Comparison of ENCODE assay signal across 25 cellular contexts in genomic region chr12:45010051-45010450, GRCh38. TPM values are rescaled to one million over a fixed set of nuclear protein-coding genes. Genes with fewer than 3 reads are reported as not detected.
DNase-seq lines count a peak whose midpoint lies in the region; ATAC-seq, FAIRE-seq and TF ChIP-seq lines count a peak whose summit lies in the region.
"Had no signal": no experiment of that assay in that cellular context is flagged by ENCODE, and none has a peak within 500 bp of the region (broad histone marks: within the 10 kb centered on the region; RNA-seq: fewer than 3 reads in every experiment).

No MANE protein-coding gene starts in this region.

- TF ChIP-seq CTCF in endothelial cell of umbilical vein (IDR thresholded peaks at IDR 0.05; ENCODE audit: extremely low read depth in 1 of 2, insufficient read depth in 1 of 2, low read depth in 1 of 2, low read length in 2 of 2) (no peak), omental fat pad (IDR thresholded peaks at IDR 0.05) (no peak)

- CTCF ChIA-PET in endothelial cell of umbilical vein (lab: Charles Lee) = no interaction called here

- H3K9ac ChIP-seq in endothelial cell of umbilical vein (replicated peaks; ENCODE audit: extremely low read depth, insufficient read depth, low read length) = no peak overlapping the region

- no peak for TF ChIP-seq POLR2A in endothelial cell of umbilical vein (IDR thresholded peaks at IDR 0.05; ENCODE audit: low read depth, low read length)

- no peak overlapping the region for H3K4me3 ChIP-seq in endothelial cell of umbilical vein (replicated peaks in 1 of 3; ENCODE audit: insufficient read depth in 1 of 3, low read depth in 1 of 3, low read length in 3 of 3)
- no peak overlapping the region for H3K4me3 ChIP-seq in SJCRH30

- dilution Hi-C loops in endothelial cell of umbilical vein (cut with MboI; ENCODE audit: extremely low pct_ligation_motif_present, low sequenced_read_pairs) = no loop called here

- H3K36me3 Mint-ChIP-seq in activated T-cell treated with anti-CD3 and anti-CD28 coated beads, Interleukin-2, amount 50 U/mL, for 72 hours (ENCODE audit: insufficient read depth in 2 of 2) = no peaks in the 10 kb centered on the region

- H3K36me3 ChIP-seq in endothelial cell of umbilical vein (ENCODE audit: control insufficient read depth in 2 of 2, extremely low read depth in 1 of 2, insufficient read depth in 2 of 2, low read length in 2 of 2) (no peaks in the 10 kb centered on the region), SJCRH30 (no peaks in the 10 kb centered on the region)
- H3K36me3 ChIP-seq: BE2C had no signal

- H3K9me3 ChIP-seq in endothelial cell of umbilical vein (replicated peaks; ENCODE audit: control insufficient read depth, insufficient read depth, low read length) (no peaks in the 10 kb centered on the region), SJCRH30 (replicated peaks) (no peaks in the 10 kb centered on the region)
- H3K9me3 ChIP-seq: BE2C had no signal

- no peaks in the 10 kb centered on the region for H3K4me1 ChIP-seq in endothelial cell of umbilical vein (ENCODE audit: control insufficient read depth, extremely low read depth, insufficient read depth, low read length)
- no peaks in the 10 kb centered on the region for H3K4me1 ChIP-seq in SJCRH30
- H3K4me1 ChIP-seq: BE2C had no signal

- intact Hi-C loops in endothelial cell of umbilical vein (cut with micrococcal nuclease) = no loop called here

- no peak overlapping the region for H3K4me2 ChIP-seq in endothelial cell of umbilical vein (ENCODE audit: insufficient read depth, low read length)

- peaks cover 6% of the 10 kb centered on the region for H3K27me3 Mint-ChIP-seq in activated T-cell treated with anti-CD3 and anti-CD28 coated beads, Interleukin-2, amount 50 U/mL, for 72 hours (ENCODE audit: low read depth)

- DNase-seq in ELR (ENCODE audit: low read depth) (peak; percentile 22), NCI-H69 (lab: John Stamatoyannopoulos, UW) (peak; percentile 12), endothelial cell of umbilical vein (ENCODE audit: low read depth, low spot score) (peak; percentile 15), fibroblast of the conjunctiva (ENCODE audit: low read depth) (peak; percentile 47), SJCRH30 (no peak), NCI-H345 treated with DMSO at 0.1 percent for 48 hours (lab: John Stamatoyannopoulos, UW; ENCODE audit: unreplicated experiment) (no peak), omental fat pad (ENCODE audit: low spot score) (no peak)
- DNase-seq in activated T-cell treated with anti-CD3 and anti-CD28 coated beads, Interleukin-2, amount 50 U/mL, for 72 hours = no peak
- DNase-seq: BE2C; CD4-positive, alpha-beta T cell; DMS79; GF-D8; H7; IMR-90; Karpas-422; NCI-H1105 treated with DMSO at 0.1 percent for 48 hours; NCI-H187; NCI-H446; NCI-H82; SHP77 had no signal

- no peak overlapping the region for H3K4me3 Mint-ChIP-seq in activated T-cell treated with anti-CD3 and anti-CD28 coated beads, Interleukin-2, amount 50 U/mL, for 72 hours
- H3K4me3 Mint-ChIP-seq: CD4-positive, alpha-beta T cell; T-helper 1 cell treated with Interleukin-12 subunit alpha and Interleukin-12 subunit beta and Interleukin-4 antibody, amounts not matched to agents 30 μg/mL and 1 μg/mL, for 36 hours had no signal

- no peak for ATAC-seq in activated T-cell treated with anti-CD3 and anti-CD28 coated beads, Interleukin-2, amount 50 U/mL, for 72 hours (replicated peaks in 1 of 2)
- ATAC-seq in omental fat pad (ENCODE audit: low FRiP score) = no peak
- ATAC-seq: Panc1, SK-N-SH treated with all-trans-retinoic acid at 6 μM for 48 hours had no signal

- no peaks in the 10 kb centered on the region for H3K9me3 Mint-ChIP-seq in activated T-cell treated with anti-CD3 and anti-CD28 coated beads, Interleukin-2, amount 50 U/mL, for 72 hours
- H3K9me3 Mint-ChIP-seq: CD4-positive, alpha-beta T cell; T-helper 1 cell treated with Interleukin-12 subunit alpha and Interleukin-12 subunit beta and Interleukin-4 antibody, amounts not matched to agents 30 μg/mL and 1 μg/mL, for 36 hours had no signal

- H4K20me1 ChIP-seq in endothelial cell of umbilical vein (replicated peaks; ENCODE audit: control insufficient read depth, extremely low read depth, insufficient read depth, low read length) = no peaks in the 10 kb centered on the region

- no peaks in the 10 kb centered on the region for H3K9me1 ChIP-seq in endothelial cell of umbilical vein (replicated peaks; ENCODE audit: control insufficient read depth, extremely low read depth, insufficient read depth, low read length)

- peak; percentile 60 for FAIRE-seq in endothelial cell of umbilical vein (lab: Jason Lieb, UNC)
- FAIRE-seq: D721Med had no signal

- H3K27ac Mint-ChIP-seq in activated T-cell treated with anti-CD3 and anti-CD28 coated beads, Interleukin-2, amount 50 U/mL, for 72 hours = no peak overlapping the region
- H3K27ac Mint-ChIP-seq: CD4-positive, alpha-beta T cell; T-helper 1 cell treated with Interleukin-12 subunit alpha and Interleukin-12 subunit beta and Interleukin-4 antibody, amounts not matched to agents 30 μg/mL and 1 μg/mL, for 36 hours had no signal

- H3K27me3 ChIP-seq in endothelial cell of umbilical vein (ENCODE audit: control insufficient read depth in 2 of 2, insufficient read depth in 2 of 2, low read length in 2 of 2) = no peaks in the 10 kb centered on the region
- no peaks in the 10 kb centered on the region for H3K27me3 ChIP-seq in SJCRH30
- H3K27me3 ChIP-seq: BE2C had no signal

- H3K27ac ChIP-seq in endothelial cell of umbilical vein (ENCODE audit: insufficient read depth, low read depth, low read length) = no peak overlapping the region
- H3K27ac ChIP-seq in SJCRH30 = no peak overlapping the region

- no peaks in the 10 kb centered on the region for H3K79me2 ChIP-seq in endothelial cell of umbilical vein (ENCODE audit: control insufficient read depth, insufficient read depth, low read length)

- no TSS peak for BruUV-seq in endothelial cell of umbilical vein (replicated peaks; lab: Mats Ljungman, UMichigan)

- no peaks in the 10 kb centered on the region for H3K4me1 Mint-ChIP-seq in activated T-cell treated with anti-CD3 and anti-CD28 coated beads, Interleukin-2, amount 50 U/mL, for 72 hours (ENCODE audit: low read depth)

- POLR2A ChIA-PET in endothelial cell of umbilical vein (lab: Charles Lee) = no interaction called here

- H2AFZ ChIP-seq in endothelial cell of umbilical vein (ENCODE audit: low read depth, low read length) = no peak overlapping the region

TF ChIP-seq in endothelial cell of umbilical vein, 7 proteins besides CTCF, POLR2A, EP300 and RAD21:
- TF ChIP-seq POLR2AphosphoS5 (IDR thresholded peaks at IDR 0.05; ENCODE audit: insufficient read depth, low read depth, low read length) (no peak), JUN (IDR thresholded peaks at IDR 0.05; ENCODE audit: borderline replicate concordance, insufficient read depth, insufficient read length, low read depth) (peak; percentile 33)
TF ChIP-seq in endothelial cell of umbilical vein: peak in this region for 1.

RNA-seq across cellular contexts. Expression of gene DBX2, which starts 40.8 kb away (rescaled TPM):
- total RNA-seq in endothelial cell of umbilical vein = not detected in 2 replicates
- not detected in 2 replicates for polyA plus RNA-seq in endothelial cell of umbilical vein
- polyA plus RNA-seq in endothelial cell of umbilical vein (2011; cell fraction: cytosol; rRNA removed) = not detected in 2 replicates
- polyA plus RNA-seq in endothelial cell of umbilical vein (2011; cell fraction: nucleus; rRNA removed) = not detected in 2 replicates
- not detected in 2 replicates for polyA plus RNA-seq in endothelial cell of umbilical vein (2012)
- not detected in 2 replicates for polyA minus RNA-seq in endothelial cell of umbilical vein
- not detected for polyA minus RNA-seq in endothelial cell of umbilical vein (2011; cell fraction: cytosol; rRNA and poly(A)+ RNA removed)
- polyA minus RNA-seq in endothelial cell of umbilical vein (2011; cell fraction: nucleus; rRNA and poly(A)+ RNA removed) = not detected in 2 replicates
- total RNA-seq in SJCRH30 (2014; rRNA removed; shearing (Covaris generic)) = not detected in 2 replicates
- total RNA-seq in activated T-cell treated with anti-CD3 and anti-CD28 coated beads, Interleukin-2, amount 50 U/mL, for 72 hours = not detected
- total RNA-seq in omental fat pad = 1 to 10 TPM in 1 of 4 donors, under 1 TPM in 3; 0.12 to 3.8 (median 0.81) TPM
- total RNA-seq: CD4-positive, alpha-beta T cell; H7; HT-29; IMR-90 had no signal
- polyA plus RNA-seq: IMR-90 had no signal

Comparison
In these comparisons a context has a peak if more than half of its experiments do, and no peak if none do; other contexts are left out.
1. DNase-seq: peak in ELR (single experiment), NCI-H69 (single experiment), endothelial cell of umbilical vein (single experiment) and fibroblast of the conjunctiva (single experiment); none in SJCRH30 (0 of 2), NCI-H345 treated with DMSO at 0.1 percent for 48 hours (single experiment), activated T-cell treated with anti-CD3 and anti-CD28 coated beads, Interleukin-2, amount 50 U/mL, for 72 hours (0 of 2) and omental fat pad (single experiment).